ENCODE assay signal across 8 cellular contexts in the genomic region with DNA sequence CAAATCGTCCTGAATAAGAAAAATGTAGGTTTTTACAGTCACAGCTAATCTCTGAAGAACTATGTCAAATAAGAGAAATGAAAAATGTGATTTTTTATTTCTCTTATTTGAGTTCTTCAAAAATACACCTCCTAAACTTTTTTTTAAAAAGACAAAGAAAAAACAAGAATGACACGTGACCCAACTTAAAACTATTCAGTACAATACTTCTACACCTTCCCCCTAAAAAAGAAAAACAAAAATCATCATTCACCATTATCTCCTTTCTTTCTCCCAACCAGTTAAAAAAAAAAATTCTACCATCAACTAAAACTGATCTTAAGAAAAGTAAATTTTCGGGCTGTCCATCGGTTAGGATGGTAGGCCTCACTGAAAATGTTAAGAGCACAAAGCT. TPM values are rescaled to one million over a fixed set of nuclear protein-coding genes. Genes with fewer than 3 reads are reported as not detected.
A peak's percentile ranks its signal among the peaks of the same experiment; 100 is the strongest.
DNase-seq lines count a peak whose midpoint lies in the region; ATAC-seq and TF ChIP-seq lines count a peak whose summit lies in the region.

No MANE protein-coding gene starts in this region.

- peak overlapping the region; percentile 84 for H3K4me3 ChIP-seq in astrocyte of the spinal cord (ENCODE audit: low read depth, low read length)
- H3K4me3 ChIP-seq in lower leg skin (ENCODE audit: low read depth, poor library complexity, severe bottlenecking), result peak overlapping the region; percentile 73
- H3K4me3 ChIP-seq in tibial artery, result peak overlapping the region; percentile 90 to 99

- no peaks in the 10 kb centered on the region for H3K27me3 ChIP-seq in tibial artery

- in situ Hi-C loops in astrocyte of the spinal cord (cut with HindIII; ENCODE audit: low sequenced_read_pairs), result no loop called here

- peak overlapping the region; percentile 89 to 96 for H3K27ac ChIP-seq in tibial artery

- H3K27me3 Mint-ChIP-seq in activated T-cell treated with anti-CD3 and anti-CD28 coated beads, Interleukin-2, amount 50 U/mL, for 24 hours, result no peaks in the 10 kb centered on the region

- H3K4me1 ChIP-seq in tibial artery, result peaks cover 0 to 55% (median 27%) of the 10 kb centered on the region in 4 donors

- no peaks in the 10 kb centered on the region for H3K9me3 Mint-ChIP-seq in activated T-cell treated with anti-CD3 and anti-CD28 coated beads, Interleukin-2, amount 50 U/mL, for 24 hours

- intact Hi-C loops in lower leg skin (cut with DNase I; ENCODE audit: low total_unique reads) (no loop called here), tibial artery (cut with DNase I; ENCODE audit: low total_unique reads) (no loop called here)

- H3K36me3 Mint-ChIP-seq in activated T-cell treated with anti-CD3 and anti-CD28 coated beads, Interleukin-2, amount 50 U/mL, for 24 hours (ENCODE audit: low read depth), result peaks cover 53% of the 10 kb centered on the region

- TF ChIP-seq POLR2A in lower leg skin (IDR thresholded peaks at IDR 0.05), result no peak

- H3K9me3 ChIP-seq in tibial artery, result no peaks in the 10 kb centered on the region

- 8 to 15% methylated on average over 4 of the region's 4 CpGs for WGBS in lower leg skin, 2 donors

- peak overlapping the region; percentile 98 for H3K4me3 Mint-ChIP-seq in activated T-cell treated with anti-CD3 and anti-CD28 coated beads, Interleukin-2, amount 50 U/mL, for 24 hours

- ATAC-seq in GM21528 (IDR thresholded peaks at IDR 0.05; ENCODE audit: low FRiP score, unreplicated experiment), result no peak
- no peak for ATAC-seq in GM21786 (IDR thresholded peaks at IDR 0.05; ENCODE audit: unreplicated experiment)

- DNase-seq in activated T-cell treated with anti-CD3 and anti-CD28 coated beads, Interleukin-2, amount 50 U/mL, for 24 hours, result no peak
- no peak for DNase-seq in activated T-cell treated with anti-CD3 and anti-CD28 coated beads, Interleukin-2, amount 50 U/mL, for 48 hours
- DNase-seq in astrocyte of the spinal cord (ENCODE audit: low read depth, low spot score) (no peak), lower leg skin (ENCODE audit: low spot score in 2 of 2) (no peak), tibial artery (no peak), medulla oblongata (ENCODE audit: extremely low spot score) (no peak)

- H3K4me1 Mint-ChIP-seq in activated T-cell treated with anti-CD3 and anti-CD28 coated beads, Interleukin-2, amount 50 U/mL, for 24 hours (ENCODE audit: low read depth), result peaks cover 67% of the 10 kb centered on the region

- TF ChIP-seq CTCF in astrocyte of the spinal cord (IDR thresholded peaks at IDR 0.05; ENCODE audit: low read depth, low read length) (no peak), lower leg skin (IDR thresholded peaks at IDR 0.05) (no peak), tibial artery (IDR thresholded peaks at IDR 0.05) (no peak)

- peak overlapping the region; percentile 99 for H3K27ac Mint-ChIP-seq in activated T-cell treated with anti-CD3 and anti-CD28 coated beads, Interleukin-2, amount 50 U/mL, for 24 hours

- no peaks in the 10 kb centered on the region for H3K36me3 ChIP-seq in tibial artery

RNA-seq across cellular contexts. Expression of a gene that starts 2.1 kb away (rescaled TPM):
- total RNA-seq in lower leg skin, result 10 to 100 TPM; 32.8 to 57.0 (median 43.9) TPM

RNA-seq across cellular contexts. Expression of a gene that starts 55.9 kb away (rescaled TPM):
- total RNA-seq in lower leg skin, result 10 to 100 TPM; 11.1 to 21.1 (median 16.9) TPM
